ENCODE assay signal across 1 cellular context in the genomic region with DNA sequence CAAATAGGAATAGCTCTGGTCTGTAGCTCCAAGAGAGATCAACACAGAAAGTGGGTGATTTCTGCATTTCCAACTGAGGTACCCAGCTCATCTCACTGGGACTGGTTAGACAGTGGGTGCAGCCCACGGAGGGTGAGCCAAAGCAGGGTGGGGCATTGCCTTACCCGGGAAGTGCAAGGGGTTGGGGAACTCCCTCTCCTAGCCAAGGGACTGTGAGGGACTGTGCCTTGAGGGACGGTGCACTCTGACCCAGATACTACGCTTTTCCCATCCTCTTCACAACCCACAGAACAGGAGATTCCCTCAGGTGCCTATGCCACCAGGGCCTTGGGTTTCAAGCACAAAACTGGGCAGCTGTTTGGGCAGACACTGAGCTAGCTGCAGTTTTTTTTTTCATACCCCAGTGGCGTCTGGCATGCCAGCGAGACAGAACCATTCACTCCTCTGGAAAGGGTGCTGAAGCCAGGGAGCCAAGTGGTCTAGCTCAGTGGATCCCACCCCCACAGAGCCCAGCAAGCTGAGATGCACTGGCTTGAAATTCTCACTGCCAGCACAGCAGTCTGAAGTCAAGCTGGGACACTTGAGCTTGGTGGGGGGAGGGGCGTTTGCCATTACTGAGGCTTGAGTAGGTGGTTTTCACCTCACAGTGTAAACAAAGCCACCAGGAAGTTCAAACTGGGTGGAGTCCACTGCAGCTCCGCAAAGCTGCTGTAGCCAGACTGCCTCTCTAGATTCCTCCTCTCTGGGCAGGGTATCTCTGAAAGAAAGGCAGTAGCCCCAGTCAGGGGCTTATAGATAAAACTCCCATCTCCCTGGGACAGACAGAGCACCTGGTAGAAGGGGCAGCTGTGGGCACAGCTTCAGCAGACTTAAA.
TF ChIP-seq lines count a peak whose summit lies in the region.
"Not testable (repeated sequence)": the region's sequence is repeated elsewhere in the genome, so short reads cannot be mapped to it uniquely, and the experiment has no call there.

No MANE protein-coding gene starts in this region.

TF ChIP-seq in K562, 482 proteins besides CTCF, POLR2A, EP300 and RAD21 (continued from another document):
- TF ChIP-seq, protein P1, sequence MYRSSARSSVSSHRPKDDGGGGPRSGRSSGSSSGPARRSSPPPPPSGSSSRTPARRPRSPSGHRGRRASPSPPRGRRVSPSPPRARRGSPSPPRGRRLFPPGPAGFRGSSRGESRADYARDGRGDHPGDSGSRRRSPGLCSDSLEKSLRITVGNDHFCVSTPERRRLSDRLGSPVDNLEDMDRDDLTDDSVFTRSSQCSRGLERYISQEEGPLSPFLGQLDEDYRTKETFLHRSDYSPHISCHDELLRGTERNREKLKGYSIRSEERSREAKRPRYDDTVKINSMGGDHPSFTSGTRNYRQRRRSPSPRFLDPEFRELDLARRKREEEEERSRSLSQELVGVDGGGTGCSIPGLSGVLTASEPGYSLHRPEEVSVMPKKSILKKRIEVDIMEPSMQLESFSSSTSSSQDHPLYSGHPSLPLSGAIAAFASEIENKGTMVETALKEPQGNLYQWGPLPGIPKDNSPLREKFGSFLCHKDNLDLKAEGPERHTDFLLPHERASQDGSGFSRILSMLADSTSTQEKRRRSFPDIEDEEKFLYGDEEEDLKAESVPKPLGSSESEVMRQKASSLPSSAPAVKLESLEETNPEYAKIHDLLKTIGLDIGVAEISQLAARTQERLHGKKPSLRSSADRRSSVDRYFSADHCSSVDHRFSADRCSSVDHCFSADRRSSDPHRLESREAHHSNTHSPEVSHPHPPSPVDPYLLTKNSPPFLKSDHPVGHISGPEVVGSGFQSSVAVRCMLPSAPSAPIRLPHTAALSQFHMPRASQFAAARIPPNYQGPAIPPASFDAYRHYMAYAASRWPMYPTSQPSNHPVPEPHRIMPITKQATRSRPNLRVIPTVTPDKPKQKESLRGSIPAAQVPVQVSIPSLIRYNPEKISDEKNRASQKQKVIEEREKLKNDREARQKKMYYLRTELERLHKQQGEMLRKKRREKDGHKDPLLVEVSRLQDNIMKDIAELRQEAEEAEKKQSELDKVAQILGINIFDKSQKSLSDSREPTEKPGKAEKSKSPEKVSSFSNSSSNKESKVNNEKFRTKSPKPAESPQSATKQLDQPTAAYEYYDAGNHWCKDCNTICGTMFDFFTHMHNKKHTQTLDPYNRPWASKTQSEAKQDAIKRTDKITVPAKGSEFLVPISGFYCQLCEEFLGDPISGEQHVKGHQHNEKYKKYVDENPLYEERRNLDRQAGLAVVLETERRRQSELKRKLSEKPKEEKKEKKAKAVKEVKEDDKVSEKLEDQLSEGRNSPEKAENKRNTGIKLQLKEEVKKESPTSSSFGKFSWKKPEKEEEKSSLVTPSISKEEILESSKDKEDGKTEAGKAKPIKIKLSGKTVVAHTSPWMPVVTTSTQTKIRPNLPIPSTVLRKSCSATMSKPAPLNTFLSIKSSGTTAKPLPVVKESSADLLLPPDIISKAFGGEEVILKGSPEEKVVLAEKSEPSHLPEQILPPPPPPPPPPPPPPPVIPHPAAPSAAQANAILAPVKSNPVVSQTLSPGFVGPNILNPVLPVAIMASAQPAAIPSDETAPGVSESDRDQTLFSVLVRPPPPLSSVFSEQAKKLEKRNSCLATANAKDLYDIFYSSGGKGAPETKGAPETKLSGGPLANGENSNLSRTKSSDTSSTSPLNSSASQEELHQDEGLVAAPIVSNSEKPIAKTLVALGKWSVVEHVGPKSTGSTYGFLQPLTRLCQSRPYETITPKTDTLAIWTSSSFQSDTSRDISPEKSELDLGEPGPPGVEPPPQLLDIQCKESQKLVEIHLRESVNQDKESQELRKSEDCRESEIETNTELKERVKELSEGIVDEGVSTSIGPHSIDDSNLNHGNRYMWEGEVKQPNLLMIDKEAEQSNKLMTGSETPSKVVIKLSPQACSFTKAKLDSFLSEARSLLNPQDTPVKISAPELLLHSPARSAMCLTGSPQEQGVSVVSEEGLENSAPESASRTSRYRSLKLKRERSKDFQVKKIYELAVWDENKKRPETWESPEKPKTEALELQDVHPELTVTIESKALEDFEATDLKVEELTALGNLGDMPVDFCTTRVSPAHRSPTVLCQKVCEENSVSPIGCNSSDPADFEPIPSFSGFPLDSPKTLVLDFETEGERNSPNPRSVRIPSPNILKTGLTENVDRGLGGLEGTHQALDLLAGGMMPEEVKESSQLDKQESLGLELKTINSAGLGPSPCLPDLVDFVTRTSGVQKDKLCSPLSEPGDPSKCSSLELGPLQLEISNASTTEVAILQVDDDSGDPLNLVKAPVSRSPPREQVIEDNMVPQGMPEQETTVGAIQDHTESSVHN (IDR thresholded peaks at IDR 0.05; ENCODE audit: borderline replicate concordance in 1 of 2, low read depth in 1 of 2), result 0 out of 4 replicates have a peak, but pooled peaks of 1 of the 2 experiments have one; percentile 22
- TF ChIP-seq DACH1 (IDR thresholded peaks at IDR 0.05; ENCODE audit: partially characterized antibody), result peak; percentile 32
- TF ChIP-seq, protein P2, sequence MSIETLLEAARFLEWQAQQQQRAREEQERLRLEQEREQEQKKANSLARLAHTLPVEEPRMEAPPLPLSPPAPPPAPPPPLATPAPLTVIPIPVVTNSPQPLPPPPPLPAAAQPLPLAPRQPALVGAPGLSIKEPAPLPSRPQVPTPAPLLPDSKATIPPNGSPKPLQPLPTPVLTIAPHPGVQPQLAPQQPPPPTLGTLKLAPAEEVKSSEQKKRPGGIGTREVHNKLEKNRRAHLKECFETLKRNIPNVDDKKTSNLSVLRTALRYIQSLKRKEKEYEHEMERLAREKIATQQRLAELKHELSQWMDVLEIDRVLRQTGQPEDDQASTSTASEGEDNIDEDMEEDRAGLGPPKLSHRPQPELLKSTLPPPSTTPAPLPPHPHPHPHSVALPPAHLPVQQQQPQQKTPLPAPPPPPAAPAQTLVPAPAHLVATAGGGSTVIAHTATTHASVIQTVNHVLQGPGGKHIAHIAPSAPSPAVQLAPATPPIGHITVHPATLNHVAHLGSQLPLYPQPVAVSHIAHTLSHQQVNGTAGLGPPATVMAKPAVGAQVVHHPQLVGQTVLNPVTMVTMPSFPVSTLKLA (conservative IDR thresholded peaks at IDR 0.05), result peak; percentile 60 to 64; a peak in 3 of 4 replicates
- peak; percentile 85 for TF ChIP-seq FOXJ2 (tag; IDR thresholded peaks at IDR 0.05)
- TF ChIP-seq ARNT (IDR thresholded peaks at IDR 0.05), result peak in 1 of 2 experiments; percentile 48; a peak in 1 of 4 replicates
- TF ChIP-seq, protein P3, sequence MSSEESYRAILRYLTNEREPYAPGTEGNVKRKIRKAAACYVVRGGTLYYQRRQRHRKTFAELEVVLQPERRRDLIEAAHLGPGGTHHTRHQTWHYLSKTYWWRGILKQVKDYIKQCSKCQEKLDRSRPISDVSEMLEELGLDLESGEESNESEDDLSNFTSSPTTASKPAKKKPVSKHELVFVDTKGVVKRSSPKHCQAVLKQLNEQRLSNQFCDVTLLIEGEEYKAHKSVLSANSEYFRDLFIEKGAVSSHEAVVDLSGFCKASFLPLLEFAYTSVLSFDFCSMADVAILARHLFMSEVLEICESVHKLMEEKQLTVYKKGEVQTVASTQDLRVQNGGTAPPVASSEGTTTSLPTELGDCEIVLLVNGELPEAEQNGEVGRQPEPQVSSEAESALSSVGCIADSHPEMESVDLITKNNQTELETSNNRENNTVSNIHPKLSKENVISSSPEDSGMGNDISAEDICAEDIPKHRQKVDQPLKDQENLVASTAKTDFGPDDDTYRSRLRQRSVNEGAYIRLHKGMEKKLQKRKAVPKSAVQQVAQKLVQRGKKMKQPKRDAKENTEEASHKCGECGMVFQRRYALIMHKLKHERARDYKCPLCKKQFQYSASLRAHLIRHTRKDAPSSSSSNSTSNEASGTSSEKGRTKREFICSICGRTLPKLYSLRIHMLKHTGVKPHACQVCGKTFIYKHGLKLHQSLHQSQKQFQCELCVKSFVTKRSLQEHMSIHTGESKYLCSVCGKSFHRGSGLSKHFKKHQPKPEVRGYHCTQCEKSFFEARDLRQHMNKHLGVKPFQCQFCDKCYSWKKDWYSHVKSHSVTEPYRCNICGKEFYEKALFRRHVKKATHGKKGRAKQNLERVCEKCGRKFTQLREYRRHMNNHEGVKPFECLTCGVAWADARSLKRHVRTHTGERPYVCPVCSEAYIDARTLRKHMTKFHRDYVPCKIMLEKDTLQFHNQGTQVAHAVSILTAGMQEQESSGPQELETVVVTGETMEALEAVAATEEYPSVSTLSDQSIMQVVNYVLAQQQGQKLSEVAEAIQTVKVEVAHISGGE (CRISPR knock-in tag; IDR thresholded peaks at IDR 0.05), result peak in 1 of 3 experiments; percentile 32; a peak in 1 of 6 replicates
- not testable (repeated sequence) for TF ChIP-seq NR2C2 (CRISPR knock-in tag; IDR thresholded peaks at IDR 0.05); NR4A1 (CRISPR knock-in tag; IDR thresholded peaks at IDR 0.05); ATF1 (CRISPR knock-in tag; IDR thresholded peaks at IDR 0.05); TEAD4 (CRISPR knock-in tag; IDR thresholded peaks at IDR 0.05; ENCODE audit: borderline replicate concordance)
- TF ChIP-seq NR2C2 (tag; IDR thresholded peaks at IDR 0.05), result peak; percentile 81
- TF ChIP-seq NR4A1 (tag; IDR thresholded peaks at IDR 0.05), result peak; percentile 68; the same call in 1 of the 2 replicates
- 0 out of 2 replicates have a peak, but pooled peaks have one; percentile 22 for TF ChIP-seq ZNF584 (CRISPR knock-in tag; IDR thresholded peaks at IDR 0.05; ENCODE audit: low read depth)
- TF ChIP-seq BRD9 (IDR thresholded peaks at IDR 0.05; ENCODE audit: low read depth, partially characterized antibody), result peak; percentile 35
- TF ChIP-seq, protein P4, sequence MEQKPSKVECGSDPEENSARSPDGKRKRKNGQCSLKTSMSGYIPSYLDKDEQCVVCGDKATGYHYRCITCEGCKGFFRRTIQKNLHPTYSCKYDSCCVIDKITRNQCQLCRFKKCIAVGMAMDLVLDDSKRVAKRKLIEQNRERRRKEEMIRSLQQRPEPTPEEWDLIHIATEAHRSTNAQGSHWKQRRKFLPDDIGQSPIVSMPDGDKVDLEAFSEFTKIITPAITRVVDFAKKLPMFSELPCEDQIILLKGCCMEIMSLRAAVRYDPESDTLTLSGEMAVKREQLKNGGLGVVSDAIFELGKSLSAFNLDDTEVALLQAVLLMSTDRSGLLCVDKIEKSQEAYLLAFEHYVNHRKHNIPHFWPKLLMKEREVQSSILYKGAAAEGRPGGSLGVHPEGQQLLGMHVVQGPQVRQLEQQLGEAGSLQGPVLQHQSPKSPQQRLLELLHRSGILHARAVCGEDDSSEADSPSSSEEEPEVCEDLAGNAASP (IDR thresholded peaks at IDR 0.05), result peak; percentile 70; the same call in 1 of the 2 replicates
- peak; percentile 48 for TF ChIP-seq TAF9B (IDR thresholded peaks at IDR 0.05; ENCODE audit: partially characterized antibody)
- peak in 1 of 2 experiments; percentile 52; a peak in 1 of 4 replicates for TF ChIP-seq MAZ (CRISPR knock-in tag; conservative IDR thresholded peaks at IDR 0.05 in 1 of 2, IDR thresholded peaks at IDR 0.05 in 1 of 2)
- 0 out of 2 replicates have a peak, but pooled peaks have one; percentile 40 for TF ChIP-seq CHD2 (IDR thresholded peaks at IDR 0.05; ENCODE audit: low read depth, low read length)
- peak; percentile 40; the same call in 1 of the 2 replicates for TF ChIP-seq ATF1 (tag; IDR thresholded peaks at IDR 0.05)
- TF ChIP-seq TEAD4 (IDR thresholded peaks at IDR 0.05; ENCODE audit: low read length), result peak; percentile 50
- peak; percentile 80 for TF ChIP-seq SOX6 (IDR thresholded peaks at IDR 0.05)
- TF ChIP-seq, protein P5, sequence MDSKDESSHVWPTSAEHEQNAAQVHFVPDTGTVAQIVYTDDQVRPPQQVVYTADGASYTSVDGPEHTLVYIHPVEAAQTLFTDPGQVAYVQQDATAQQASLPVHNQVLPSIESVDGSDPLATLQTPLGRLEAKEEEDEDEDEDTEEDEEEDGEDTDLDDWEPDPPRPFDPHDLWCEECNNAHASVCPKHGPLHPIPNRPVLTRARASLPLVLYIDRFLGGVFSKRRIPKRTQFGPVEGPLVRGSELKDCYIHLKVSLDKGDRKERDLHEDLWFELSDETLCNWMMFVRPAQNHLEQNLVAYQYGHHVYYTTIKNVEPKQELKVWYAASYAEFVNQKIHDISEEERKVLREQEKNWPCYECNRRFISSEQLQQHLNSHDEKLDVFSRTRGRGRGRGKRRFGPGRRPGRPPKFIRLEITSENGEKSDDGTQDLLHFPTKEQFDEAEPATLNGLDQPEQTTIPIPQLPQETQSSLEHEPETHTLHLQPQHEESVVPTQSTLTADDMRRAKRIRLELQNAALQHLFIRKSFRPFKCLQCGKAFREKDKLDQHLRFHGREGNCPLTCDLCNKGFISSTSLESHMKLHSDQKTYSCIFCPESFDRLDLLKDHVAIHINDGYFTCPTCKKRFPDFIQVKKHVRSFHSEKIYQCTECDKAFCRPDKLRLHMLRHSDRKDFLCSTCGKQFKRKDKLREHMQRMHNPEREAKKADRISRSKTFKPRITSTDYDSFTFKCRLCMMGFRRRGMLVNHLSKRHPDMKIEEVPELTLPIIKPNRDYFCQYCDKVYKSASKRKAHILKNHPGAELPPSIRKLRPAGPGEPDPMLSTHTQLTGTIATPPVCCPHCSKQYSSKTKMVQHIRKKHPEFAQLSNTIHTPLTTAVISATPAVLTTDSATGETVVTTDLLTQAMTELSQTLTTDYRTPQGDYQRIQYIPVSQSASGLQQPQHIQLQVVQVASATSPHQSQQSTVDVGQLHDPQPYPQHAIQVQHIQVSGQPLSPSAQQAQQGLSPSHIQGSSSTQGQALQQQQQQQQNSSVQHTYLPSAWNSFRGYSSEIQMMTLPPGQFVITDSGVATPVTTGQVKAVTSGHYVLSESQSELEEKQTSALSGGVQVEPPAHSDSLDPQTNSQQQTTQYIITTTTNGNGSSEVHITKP (IDR thresholded peaks at IDR 0.05; ENCODE audit: partially characterized antibody), result peak; percentile 86
- TF ChIP-seq GATA2 (CRISPR knock-in tag; IDR thresholded peaks at IDR 0.05), result 0 out of 2 replicates have a peak, but pooled peaks have one; percentile 30
- TF ChIP-seq FOXK1 (CRISPR knock-in tag; IDR thresholded peaks at IDR 0.05; ENCODE audit: borderline replicate concordance), result 0 out of 2 replicates have a peak, but pooled peaks have one; percentile 73
- 0 out of 2 replicates have a peak, but pooled peaks have one; percentile 19 for TF ChIP-seq ZNF232 (CRISPR knock-in tag; IDR thresholded peaks at IDR 0.05)
- TF ChIP-seq EGR1 (conservative IDR thresholded peaks at IDR 0.05), result peak; percentile 84
